16 cellular contexts compared by ENCODE assay signal in genomic region chr2:119531292-119531691, GRCh38. TPM values are rescaled to one million over a fixed set of nuclear protein-coding genes. Genes with fewer than 3 reads are reported as not detected.
DNase-seq lines count a peak whose midpoint lies in the region; ATAC-seq and TF ChIP-seq lines count a peak whose summit lies in the region.
"Had no signal": no experiment of that assay in that cellular context is flagged by ENCODE, and none has a peak within 500 bp of the region (broad histone marks: within the 10 kb centered on the region; RNA-seq: fewer than 3 reads in every experiment).

No MANE protein-coding gene starts in this region.

- TF ChIP-seq CTCF in DND-41 (IDR thresholded peaks at IDR 0.05; ENCODE audit: borderline replicate concordance, extremely low read depth, low read length, poor library complexity, severe bottlenecking): peak; percentile 38

- peaks cover 6% of the 10 kb centered on the region for H3K27me3 ChIP-seq in DND-41 (ENCODE audit: insufficient read depth, low read length, poor library complexity)
- H3K27me3 ChIP-seq: ovary, vagina had no signal

- no peak for DNase-seq in DND-41
- DNase-seq in HT1080 (ENCODE audit: low read depth): peak; percentile 9
- peak; percentile 10 for DNase-seq in RPMI7951 (ENCODE audit: low read depth)
- peak; percentile 51 for DNase-seq in iPS-NIHi7 (ENCODE audit: extremely low spot score)
- no peak for DNase-seq in 8988T
- no peak for DNase-seq in CD1c-positive myeloid dendritic cell (ENCODE audit: extremely low spot score)
- DNase-seq: activated CD8-positive, alpha-beta T cell treated with anti-CD3 and anti-CD28 coated beads, Interleukin-2, amount 10 ng/mL, durations not matched to agents 7 days and 5 days; amygdala; erythroblast; GDM1; mucosa of descending colon; ovary had no signal

- no peak for ATAC-seq in DND-41 (ENCODE audit: insufficient read depth, low read depth)
- ATAC-seq in HG03457 (IDR thresholded peaks at IDR 0.05; ENCODE audit: unreplicated experiment): no peak
- ATAC-seq: activated CD8-positive, alpha-beta T cell treated with anti-CD3 and anti-CD28 coated beads, Interleukin-2, amount 10 ng/mL, durations not matched to agents 7 days and 5 days; mucosa of descending colon had no signal

- H2AFZ ChIP-seq in DND-41 (ENCODE audit: low read depth, low read length): no peak overlapping the region

- H3K4me2 ChIP-seq in DND-41 (ENCODE audit: insufficient read depth, low read length): no peak overlapping the region

- no peaks in the 10 kb centered on the region for H3K79me2 ChIP-seq in DND-41 (ENCODE audit: insufficient read depth, low read length)

- no peak overlapping the region for H3K27ac ChIP-seq in DND-41 (ENCODE audit: low read length)
- H3K27ac ChIP-seq: C4-2B, ovary, vagina had no signal

- no peaks in the 10 kb centered on the region for H4K20me1 ChIP-seq in DND-41 (ENCODE audit: insufficient read depth, low read length)

- H3K4me3 ChIP-seq in DND-41 (ENCODE audit: low read depth in 1 of 2, low read length in 2 of 2): no peak overlapping the region
- H3K4me3 ChIP-seq: mucosa of descending colon, ovary, vagina had no signal

- no peaks in the 10 kb centered on the region for H3K4me1 ChIP-seq in DND-41 (ENCODE audit: insufficient read depth, low read length)
- H3K4me1 ChIP-seq: vagina had no signal

- H3K36me3 ChIP-seq in DND-41 (ENCODE audit: insufficient read depth, low read length): no peaks in the 10 kb centered on the region
- H3K36me3 ChIP-seq: ovary, vagina had no signal

- H3K9me3 ChIP-seq in DND-41 (ENCODE audit: insufficient read depth, low read length, severe bottlenecking): peaks cover 14% of the 10 kb centered on the region
- H3K9me3 ChIP-seq: ovary, vagina had no signal

- no peak overlapping the region for H3K9ac ChIP-seq in DND-41 (ENCODE audit: low read depth, low read length)

RNA-seq across cellular contexts. Expression of gene SCTR, which starts 7.0 kb away (rescaled TPM):
- not detected in 2 replicates for total RNA-seq in HT1080 (2014; rRNA removed; shearing (Covaris generic))
- not detected in 2 replicates for polyA plus RNA-seq in HT1080 (2015; cell fraction: cytosol; rRNA removed)
- not detected in 2 replicates for polyA plus RNA-seq in HT1080 (2015; cell fraction: nucleus; rRNA removed)
- total RNA-seq in RPMI7951 (2014; rRNA removed; shearing (Covaris generic)): not detected in 2 replicates
- total RNA-seq: activated CD8-positive, alpha-beta T cell treated with anti-CD3 and anti-CD28 coated beads, Interleukin-2, amount 10 ng/mL, durations not matched to agents 7 days and 5 days; kidney epithelial cell; vagina had no signal

RNA-seq across cellular contexts. Expression of gene CFAP221, which starts 13.0 kb away (rescaled TPM):
- not detected in 2 replicates for total RNA-seq in HT1080 (2014; rRNA removed; shearing (Covaris generic))
- not detected in 2 replicates for polyA plus RNA-seq in HT1080 (2015; cell fraction: cytosol; rRNA removed)
- polyA plus RNA-seq in HT1080 (2015; cell fraction: nucleus; rRNA removed): not detected in 2 replicates
- not detected in 2 replicates for total RNA-seq in RPMI7951 (2014; rRNA removed; shearing (Covaris generic))
- total RNA-seq: activated CD8-positive, alpha-beta T cell treated with anti-CD3 and anti-CD28 coated beads, Interleukin-2, amount 10 ng/mL, durations not matched to agents 7 days and 5 days had no signal

Comparison
In these comparisons a context has a peak if more than half of its experiments do, and no peak if none do; other contexts are left out.
1. DNase-seq: peak in HT1080 (single experiment), RPMI7951 (single experiment) and iPS-NIHi7 (single experiment); none in DND-41 (single experiment), 8988T (single experiment) and CD1c-positive myeloid dendritic cell (single experiment).